1 cellular context compared by ENCODE assay signal in genomic region chr17:77248216-77249054, GRCh38.
TF ChIP-seq lines count a peak whose summit lies in the region.

No MANE protein-coding gene starts in this region.

TF ChIP-seq in K562, 482 proteins besides CTCF, POLR2A, EP300 and RAD21 (continued from another document):
- no peak for TF ChIP-seq CHD7 (IDR thresholded peaks at IDR 0.05; ENCODE audit: low read depth, low read length)
- TF ChIP-seq RBM34 (IDR thresholded peaks at IDR 0.05; ENCODE audit: borderline replicate concordance, insufficient read depth, low read length) = no peak
- TF ChIP-seq ZC3H4 (CRISPR knock-in tag; IDR thresholded peaks at IDR 0.05; ENCODE audit: borderline replicate concordance) = no peak
- no peak for TF ChIP-seq MXD1 (CRISPR knock-in tag; IDR thresholded peaks at IDR 0.05; ENCODE audit: borderline replicate concordance, poor library complexity, severe bottlenecking)
- no peak for TF ChIP-seq ZNF445 (CRISPR knock-in tag; IDR thresholded peaks at IDR 0.05; ENCODE audit: low read depth)
- TF ChIP-seq BRD9 (IDR thresholded peaks at IDR 0.05; ENCODE audit: low read depth, partially characterized antibody) = no peak
- no peak for TF ChIP-seq HOMEZ (CRISPR knock-in tag; IDR thresholded peaks at IDR 0.05)
- no peak for TF ChIP-seq ELF2 (CRISPR knock-in tag; IDR thresholded peaks at IDR 0.05)
- TF ChIP-seq ZNF316 (IDR thresholded peaks at IDR 0.05) = peak; percentile 89
- TF ChIP-seq ZBTB5 (IDR thresholded peaks at IDR 0.05) = no peak
- no peak for TF ChIP-seq MITF (IDR thresholded peaks at IDR 0.05)
- TF ChIP-seq ESRRA (IDR thresholded peaks at IDR 0.05; ENCODE audit: borderline replicate concordance, low read depth) = no peak
- no peak for TF ChIP-seq SRSF9 (IDR thresholded peaks at IDR 0.05; ENCODE audit: borderline replicate concordance, low read depth, low read length)
- no peak for TF ChIP-seq GATAD2A (IDR thresholded peaks at IDR 0.05)
- no peak for TF ChIP-seq BRCA1 (IDR thresholded peaks at IDR 0.05)
- no peak for TF ChIP-seq BRCA1 (CRISPR knock-in tag; IDR thresholded peaks at IDR 0.05)
- TF ChIP-seq ASH1L (IDR thresholded peaks at IDR 0.05; ENCODE audit: borderline replicate concordance, low read depth, partially characterized antibody) = no peak
